In the genomic region with DNA sequence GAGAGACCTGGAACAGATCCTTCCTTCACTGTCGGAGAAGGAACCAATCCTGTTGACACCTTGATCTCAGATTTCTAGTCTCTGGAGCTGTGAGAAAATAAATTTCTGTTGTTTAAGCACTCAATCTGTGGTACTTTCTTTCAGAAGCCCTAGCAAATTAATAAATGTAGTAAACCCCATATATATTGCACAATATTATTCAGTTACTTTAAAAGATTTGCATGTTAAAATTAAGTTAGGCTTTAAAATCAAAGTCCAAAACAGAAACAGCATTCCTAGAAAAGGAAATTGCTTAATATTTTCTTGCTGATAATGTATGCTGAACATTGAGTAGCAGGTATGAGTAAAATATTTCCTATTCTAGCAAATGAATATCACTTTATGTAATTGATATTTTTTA, we compare ENCODE assay signal across 8 cellular contexts.
"Had no signal": no experiment of that assay in that cellular context is flagged by ENCODE, and none has a peak within 500 bp of the region (broad histone marks: within the 10 kb centered on the region; RNA-seq: fewer than 3 reads in every experiment).

No MANE protein-coding gene starts in this region.

- ATAC-seq: HCT116 had no signal

- DNase-seq: GM23248, GOT3, H7, HFFc6, KG1 had no signal

- H3K4me3 ChIP-seq: GM23248, HAP-1 had no signal

- H3K27ac ChIP-seq: GM23248, HL-60 had no signal

- H3K9ac ChIP-seq: GM23248 had no signal

- H3K36me3 ChIP-seq: HAP-1 had no signal

- H2AFZ ChIP-seq: GM23248 had no signal

- H3K9me3 ChIP-seq: HAP-1 had no signal
